In the genomic region with DNA sequence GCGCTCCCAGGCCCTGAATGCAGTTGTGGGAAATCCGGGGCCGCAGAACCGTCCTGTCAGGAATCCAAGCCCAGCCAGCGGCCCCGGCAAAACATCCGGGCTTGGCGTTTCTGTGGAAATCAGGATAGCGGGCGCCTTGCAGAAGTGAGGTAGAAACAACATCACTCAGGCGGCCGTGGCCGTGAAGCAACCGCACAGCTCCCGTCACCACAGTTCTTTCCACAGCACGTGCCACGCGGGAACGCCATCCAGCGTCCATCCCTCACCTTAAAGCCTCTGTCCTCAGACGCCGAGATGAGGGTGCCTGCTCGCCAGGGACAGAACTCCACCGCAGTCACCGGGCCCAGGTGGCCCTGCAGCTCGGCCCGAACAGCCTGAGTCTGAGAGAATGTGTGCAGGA, we compare ENCODE assay signal across 2 cellular contexts.
TF ChIP-seq lines count a peak whose summit lies in the region.

No MANE protein-coding gene starts in this region.

TF ChIP-seq in GM23338, 12 proteins besides CTCF, POLR2A, EP300 and RAD21 (continues in another document):
- TF ChIP-seq ZNF331 (CRISPR knock-in tag; IDR thresholded peaks at IDR 0.05; ENCODE audit: low read depth): no peak
- no peak for TF ChIP-seq ZNF114 (CRISPR knock-in tag; IDR thresholded peaks at IDR 0.05)
- TF ChIP-seq EZH2 (IDR thresholded peaks at IDR 0.05; ENCODE audit: low read depth, unreplicated experiment): no peak
- TF ChIP-seq, protein P1, sequence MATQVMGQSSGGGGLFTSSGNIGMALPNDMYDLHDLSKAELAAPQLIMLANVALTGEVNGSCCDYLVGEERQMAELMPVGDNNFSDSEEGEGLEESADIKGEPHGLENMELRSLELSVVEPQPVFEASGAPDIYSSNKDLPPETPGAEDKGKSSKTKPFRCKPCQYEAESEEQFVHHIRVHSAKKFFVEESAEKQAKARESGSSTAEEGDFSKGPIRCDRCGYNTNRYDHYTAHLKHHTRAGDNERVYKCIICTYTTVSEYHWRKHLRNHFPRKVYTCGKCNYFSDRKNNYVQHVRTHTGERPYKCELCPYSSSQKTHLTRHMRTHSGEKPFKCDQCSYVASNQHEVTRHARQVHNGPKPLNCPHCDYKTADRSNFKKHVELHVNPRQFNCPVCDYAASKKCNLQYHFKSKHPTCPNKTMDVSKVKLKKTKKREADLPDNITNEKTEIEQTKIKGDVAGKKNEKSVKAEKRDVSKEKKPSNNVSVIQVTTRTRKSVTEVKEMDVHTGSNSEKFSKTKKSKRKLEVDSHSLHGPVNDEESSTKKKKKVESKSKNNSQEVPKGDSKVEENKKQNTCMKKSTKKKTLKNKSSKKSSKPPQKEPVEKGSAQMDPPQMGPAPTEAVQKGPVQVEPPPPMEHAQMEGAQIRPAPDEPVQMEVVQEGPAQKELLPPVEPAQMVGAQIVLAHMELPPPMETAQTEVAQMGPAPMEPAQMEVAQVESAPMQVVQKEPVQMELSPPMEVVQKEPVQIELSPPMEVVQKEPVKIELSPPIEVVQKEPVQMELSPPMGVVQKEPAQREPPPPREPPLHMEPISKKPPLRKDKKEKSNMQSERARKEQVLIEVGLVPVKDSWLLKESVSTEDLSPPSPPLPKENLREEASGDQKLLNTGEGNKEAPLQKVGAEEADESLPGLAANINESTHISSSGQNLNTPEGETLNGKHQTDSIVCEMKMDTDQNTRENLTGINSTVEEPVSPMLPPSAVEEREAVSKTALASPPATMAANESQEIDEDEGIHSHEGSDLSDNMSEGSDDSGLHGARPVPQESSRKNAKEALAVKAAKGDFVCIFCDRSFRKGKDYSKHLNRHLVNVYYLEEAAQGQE (IDR thresholded peaks at IDR 0.05; ENCODE audit: unreplicated experiment): no peak
- TF ChIP-seq, protein P2, sequence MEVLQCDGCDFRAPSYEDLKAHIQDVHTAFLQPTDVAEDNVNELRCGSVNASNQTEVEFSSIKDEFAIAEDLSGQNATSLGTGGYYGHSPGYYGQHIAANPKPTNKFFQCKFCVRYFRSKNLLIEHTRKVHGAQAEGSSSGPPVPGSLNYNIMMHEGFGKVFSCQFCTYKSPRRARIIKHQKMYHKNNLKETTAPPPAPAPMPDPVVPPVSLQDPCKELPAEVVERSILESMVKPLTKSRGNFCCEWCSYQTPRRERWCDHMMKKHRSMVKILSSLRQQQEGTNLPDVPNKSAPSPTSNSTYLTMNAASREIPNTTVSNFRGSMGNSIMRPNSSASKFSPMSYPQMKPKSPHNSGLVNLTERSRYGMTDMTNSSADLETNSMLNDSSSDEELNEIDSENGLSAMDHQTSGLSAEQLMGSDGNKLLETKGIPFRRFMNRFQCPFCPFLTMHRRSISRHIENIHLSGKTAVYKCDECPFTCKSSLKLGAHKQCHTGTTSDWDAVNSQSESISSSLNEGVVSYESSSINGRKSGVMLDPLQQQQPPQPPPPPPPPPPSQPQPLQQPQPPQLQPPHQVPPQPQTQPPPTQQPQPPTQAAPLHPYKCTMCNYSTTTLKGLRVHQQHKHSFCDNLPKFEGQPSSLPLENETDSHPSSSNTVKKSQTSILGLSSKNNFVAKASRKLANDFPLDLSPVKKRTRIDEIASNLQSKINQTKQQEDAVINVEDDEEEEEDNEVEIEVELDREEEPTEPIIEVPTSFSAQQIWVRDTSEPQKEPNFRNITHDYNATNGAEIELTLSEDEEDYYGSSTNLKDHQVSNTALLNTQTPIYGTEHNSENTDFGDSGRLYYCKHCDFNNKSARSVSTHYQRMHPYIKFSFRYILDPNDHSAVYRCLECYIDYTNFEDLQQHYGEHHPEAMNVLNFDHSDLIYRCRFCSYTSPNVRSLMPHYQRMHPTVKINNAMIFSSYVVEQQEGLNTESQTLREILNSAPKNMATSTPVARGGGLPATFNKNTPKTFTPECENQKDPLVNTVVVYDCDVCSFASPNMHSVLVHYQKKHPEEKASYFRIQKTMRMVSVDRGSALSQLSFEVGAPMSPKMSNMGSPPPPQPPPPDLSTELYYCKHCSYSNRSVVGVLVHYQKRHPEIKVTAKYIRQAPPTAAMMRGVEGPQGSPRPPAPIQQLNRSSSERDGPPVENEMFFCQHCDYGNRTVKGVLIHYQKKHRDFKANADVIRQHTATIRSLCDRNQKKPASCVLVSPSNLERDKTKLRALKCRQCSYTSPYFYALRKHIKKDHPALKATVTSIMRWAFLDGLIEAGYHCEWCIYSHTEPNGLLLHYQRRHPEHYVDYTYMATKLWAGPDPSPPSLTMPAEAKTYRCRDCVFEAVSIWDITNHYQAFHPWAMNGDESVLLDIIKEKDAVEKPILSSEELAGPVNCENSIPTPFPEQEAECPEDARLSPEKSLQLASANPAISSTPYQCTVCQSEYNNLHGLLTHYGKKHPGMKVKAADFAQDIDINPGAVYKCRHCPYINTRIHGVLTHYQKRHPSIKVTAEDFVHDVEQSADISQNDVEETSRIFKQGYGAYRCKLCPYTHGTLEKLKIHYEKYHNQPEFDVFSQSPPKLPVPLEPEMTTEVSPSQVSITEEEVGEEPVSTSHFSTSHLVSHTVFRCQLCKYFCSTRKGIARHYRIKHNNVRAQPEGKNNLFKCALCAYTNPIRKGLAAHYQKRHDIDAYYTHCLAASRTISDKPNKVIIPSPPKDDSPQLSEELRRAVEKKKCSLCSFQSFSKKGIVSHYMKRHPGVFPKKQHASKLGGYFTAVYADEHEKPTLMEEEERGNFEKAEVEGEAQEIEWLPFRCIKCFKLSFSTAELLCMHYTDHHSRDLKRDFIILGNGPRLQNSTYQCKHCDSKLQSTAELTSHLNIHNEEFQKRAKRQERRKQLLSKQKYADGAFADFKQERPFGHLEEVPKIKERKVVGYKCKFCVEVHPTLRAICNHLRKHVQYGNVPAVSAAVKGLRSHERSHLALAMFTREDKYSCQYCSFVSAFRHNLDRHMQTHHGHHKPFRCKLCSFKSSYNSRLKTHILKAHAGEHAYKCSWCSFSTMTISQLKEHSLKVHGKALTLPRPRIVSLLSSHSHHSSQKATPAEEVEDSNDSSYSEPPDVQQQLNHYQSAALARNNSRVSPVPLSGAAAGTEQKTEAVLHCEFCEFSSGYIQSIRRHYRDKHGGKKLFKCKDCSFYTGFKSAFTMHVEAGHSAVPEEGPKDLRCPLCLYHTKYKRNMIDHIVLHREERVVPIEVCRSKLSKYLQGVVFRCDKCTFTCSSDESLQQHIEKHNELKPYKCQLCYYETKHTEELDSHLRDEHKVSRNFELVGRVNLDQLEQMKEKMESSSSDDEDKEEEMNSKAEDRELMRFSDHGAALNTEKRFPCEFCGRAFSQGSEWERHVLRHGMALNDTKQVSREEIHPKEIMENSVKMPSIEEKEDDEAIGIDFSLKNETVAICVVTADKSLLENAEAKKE (CRISPR knock-in tag; IDR thresholded peaks at IDR 0.05): no peak
- TF ChIP-seq CREB1 (CRISPR knock-in tag; IDR thresholded peaks at IDR 0.05; ENCODE audit: low read depth): no peak
- TF ChIP-seq, protein P3, sequence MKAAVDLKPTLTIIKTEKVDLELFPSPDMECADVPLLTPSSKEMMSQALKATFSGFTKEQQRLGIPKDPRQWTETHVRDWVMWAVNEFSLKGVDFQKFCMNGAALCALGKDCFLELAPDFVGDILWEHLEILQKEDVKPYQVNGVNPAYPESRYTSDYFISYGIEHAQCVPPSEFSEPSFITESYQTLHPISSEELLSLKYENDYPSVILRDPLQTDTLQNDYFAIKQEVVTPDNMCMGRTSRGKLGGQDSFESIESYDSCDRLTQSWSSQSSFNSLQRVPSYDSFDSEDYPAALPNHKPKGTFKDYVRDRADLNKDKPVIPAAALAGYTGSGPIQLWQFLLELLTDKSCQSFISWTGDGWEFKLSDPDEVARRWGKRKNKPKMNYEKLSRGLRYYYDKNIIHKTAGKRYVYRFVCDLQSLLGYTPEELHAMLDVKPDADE (IDR thresholded peaks at IDR 0.05): no peak
- TF ChIP-seq POLR2AphosphoS5 (IDR thresholded peaks at IDR 0.05; ENCODE audit: low read depth): no peak
- no peak for TF ChIP-seq NANOG (IDR thresholded peaks at IDR 0.05; ENCODE audit: borderline replicate concordance)
- no peak for TF ChIP-seq EZH2phosphoT487 (IDR thresholded peaks at IDR 0.05; ENCODE audit: unreplicated experiment)

TF ChIP-seq in HepG2, 621 proteins besides CTCF, POLR2A, EP300 and RAD21:
- no peak for TF ChIP-seq RFXAP (CRISPR knock-in tag; IDR thresholded peaks at IDR 0.05; ENCODE audit: borderline replicate concordance)
- no peak for TF ChIP-seq ZNF75D (CRISPR knock-in tag; IDR thresholded peaks at IDR 0.05; ENCODE audit: borderline replicate concordance)
- TF ChIP-seq RFX3 (CRISPR knock-in tag; IDR thresholded peaks at IDR 0.05): no peak
- peak; percentile 43 for TF ChIP-seq AGO2 (optimal IDR thresholded peaks at IDR 0.05; ENCODE audit: low read depth, low read length)
